ENCODE assay signal across 22 cellular contexts in genomic region chr2:7861910-7862702, GRCh38.
"Had no signal": no experiment of that assay in that cellular context is flagged by ENCODE, and none has a peak within 500 bp of the region (broad histone marks: within the 10 kb centered on the region; RNA-seq: fewer than 3 reads in every experiment).

No MANE protein-coding gene starts in this region.

- ATAC-seq: left cardiac atrium; lower lobe of right lung; psoas muscle; sciatic nerve; stimulated activated memory B cell treated with anti-CD40 and anti-IgM and Interleukin-4, amounts not matched to agents 10 μg/mL and 1 μg/mL and 100 μg/mL, for 72 hours; stimulated activated naive CD8-positive, alpha-beta T cell treated with anti-CD3 and anti-CD28 coated beads, Interleukin-15, amount 100 ng/mL, for 72 hours had no signal

- H3K36me3 ChIP-seq: left ventricle myocardium inferior, lower lobe of right lung, spleen, thoracic aorta, transverse colon had no signal

- H3K4me3 ChIP-seq: hepatocyte, left ventricle myocardium inferior, lower lobe of right lung, psoas muscle, spleen, thoracic aorta, transverse colon had no signal

- H3K27ac Mint-ChIP-seq: naive B cell; nephron; stimulated activated memory B cell treated with anti-CD40 and anti-IgM and Interleukin-4, amounts not matched to agents 10 μg/mL and 1 μg/mL and 100 μg/mL, for 72 hours; stimulated activated naive CD8-positive, alpha-beta T cell treated with anti-CD3 and anti-CD28 coated beads, Interleukin-15, amount 100 ng/mL, for 72 hours had no signal

- H3K27me3 ChIP-seq: hepatocyte, transverse colon had no signal

- H3K79me2 ChIP-seq: hepatocyte had no signal

- H3K27me3 Mint-ChIP-seq: stimulated activated naive CD8-positive, alpha-beta T cell treated with anti-CD3 and anti-CD28 coated beads, Interleukin-15, amount 100 ng/mL, for 72 hours had no signal

- H3K36me3 Mint-ChIP-seq: naive B cell; stimulated activated memory B cell treated with anti-CD40 and anti-IgM and Interleukin-4, amounts not matched to agents 10 μg/mL and 1 μg/mL and 100 μg/mL, for 72 hours had no signal

- H3K4me3 Mint-ChIP-seq: naive B cell; nephron; stimulated activated memory B cell treated with anti-CD40 and anti-IgM and Interleukin-4, amounts not matched to agents 10 μg/mL and 1 μg/mL and 100 μg/mL, for 72 hours; stimulated activated naive CD8-positive, alpha-beta T cell treated with anti-CD3 and anti-CD28 coated beads, Interleukin-15, amount 100 ng/mL, for 72 hours had no signal

- H3K4me1 Mint-ChIP-seq: naive B cell; nephron; stimulated activated memory B cell treated with anti-CD40 and anti-IgM and Interleukin-4, amounts not matched to agents 10 μg/mL and 1 μg/mL and 100 μg/mL, for 72 hours had no signal

- H3K4me1 ChIP-seq: left ventricle myocardium inferior, lower lobe of right lung, psoas muscle, transverse colon had no signal

- H3K4me2 ChIP-seq: hepatocyte had no signal

- DNase-seq: effector memory CD4-positive, alpha-beta T cell; foreskin melanocyte; head of caudate nucleus; kidney; left cardiac atrium; left ventricle myocardium inferior; lower lobe of right lung; mesenchymal stem cell; naive B cell; psoas muscle; retina; spleen; stimulated activated CD4-positive, alpha-beta T cell treated with anti-CD3 and anti-CD28 coated beads, Interleukin-15, amount 100 ng/mL, for 24 hours; stimulated activated CD4-positive, alpha-beta T cell treated with anti-CD3 and anti-CD28 coated beads, Interleukin-1b, Interleukin-23, amount 100 ng/mL, for 48 hours; stimulated activated CD4-positive, alpha-beta T cell treated with anti-CD3 and anti-CD28 coated beads, Interleukin-4, amount 100 ng/mL, for 24 hours; stimulated activated naive CD8-positive, alpha-beta T cell treated with anti-CD3 and anti-CD28 coated beads, Interleukin-15, amount 100 ng/mL, for 72 hours; transverse colon had no signal

- H2AFZ ChIP-seq: hepatocyte had no signal

- H3K9me3 Mint-ChIP-seq: nephron; stimulated activated memory B cell treated with anti-CD40 and anti-IgM and Interleukin-4, amounts not matched to agents 10 μg/mL and 1 μg/mL and 100 μg/mL, for 72 hours; stimulated activated naive CD8-positive, alpha-beta T cell treated with anti-CD3 and anti-CD28 coated beads, Interleukin-15, amount 100 ng/mL, for 72 hours had no signal

- H3K9me3 ChIP-seq: left ventricle myocardium inferior, lower lobe of right lung, psoas muscle, spleen, thoracic aorta, transverse colon had no signal

- H3K27ac ChIP-seq: hepatocyte, left ventricle myocardium inferior, lower lobe of right lung, psoas muscle, spleen, thoracic aorta, transverse colon had no signal
